In the genomic region with DNA sequence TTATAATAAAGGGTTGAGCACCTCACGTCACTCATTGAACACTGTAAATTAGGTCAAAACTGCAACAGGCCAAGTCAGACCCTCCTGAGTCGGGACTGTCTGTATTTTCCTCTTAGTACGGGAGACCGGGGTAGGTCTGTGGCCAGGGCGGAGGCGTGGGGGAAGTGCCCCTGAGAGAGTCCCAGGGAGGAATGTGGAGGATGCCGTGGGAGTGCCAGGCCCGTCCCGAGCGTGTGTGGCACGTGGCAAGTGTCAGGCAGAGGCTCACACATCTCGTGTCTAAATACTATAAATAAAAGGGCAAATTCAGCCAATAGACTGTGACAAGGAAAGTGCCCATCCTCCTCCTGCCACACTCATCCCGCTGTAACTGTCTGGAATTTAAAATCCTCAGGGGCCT, we compare ENCODE assay signal across 28 cellular contexts.
"Had no signal": no experiment of that assay in that cellular context is flagged by ENCODE, and none has a peak within 500 bp of the region (broad histone marks: within the 10 kb centered on the region; RNA-seq: fewer than 3 reads in every experiment).

No MANE protein-coding gene starts in this region.

- ATAC-seq: esophagus mucosa; naive thymus-derived CD8-positive, alpha-beta T cell; pancreas; sciatic nerve; stimulated activated memory B cell treated with anti-CD40 and anti-IgM and Interleukin-4, amounts not matched to agents 10 μg/mL and 1 μg/mL and 100 μg/mL, for 72 hours; stimulated activated naive CD8-positive, alpha-beta T cell treated with anti-CD3 and anti-CD28 coated beads, Interleukin-15, Interleukin-2, amounts not matched to agents 100 U/mL and 50 U/mL, for 24 hours had no signal

- H3K36me3 Mint-ChIP-seq: naive thymus-derived CD8-positive, alpha-beta T cell; stimulated activated memory B cell treated with anti-CD40 and anti-IgM and Interleukin-4, amounts not matched to agents 10 μg/mL and 1 μg/mL and 100 μg/mL, for 72 hours; type B pancreatic cell had no signal

- H3K4me1 ChIP-seq: colonic mucosa, testis, uterus had no signal

- H3K27ac ChIP-seq: colonic mucosa, epithelial cell of prostate, gastrocnemius medialis, pancreas, testis, tibial artery, uterus had no signal

- DNase-seq: central memory CD4-positive, alpha-beta T cell; colonic mucosa; effector CD8-positive, alpha-beta T cell; foreskin fibroblast; gastrocnemius medialis; kidney; mesenchymal stem cell; midbrain; naive thymus-derived CD8-positive, alpha-beta T cell; nephron progenitor cell; occipital lobe; pancreas; stimulated activated CD4-positive, alpha-beta T cell treated with anti-CD3 and anti-CD28 coated beads, Interleukin-2, amount 100 ng/mL, for 24 hours; stimulated activated CD4-positive, alpha-beta T cell treated with anti-CD3 and anti-CD28 coated beads, Interleukin-4, amount 100 ng/mL, for 24 hours; stimulated activated naive CD8-positive, alpha-beta T cell treated with anti-CD3 and anti-CD28 coated beads, Interleukin-15, Interleukin-2, amounts not matched to agents 100 U/mL and 50 U/mL, for 24 hours; substantia nigra; uterus had no signal

- H3K27me3 Mint-ChIP-seq: type B pancreatic cell had no signal

- H3K9me3 ChIP-seq: colonic mucosa, gastrocnemius medialis, pancreas, testis, uterus had no signal

- H3K27ac Mint-ChIP-seq: dendritic cell treated with granulocyte-macrophage colony-stimulating factor and Interleukin-4, amounts not matched to agents 40 ng/mL and 50 ng/mL, for 4 days; progenitor cell of endocrine pancreas; stimulated activated memory B cell treated with anti-CD40 and anti-IgM and Interleukin-4, amounts not matched to agents 10 μg/mL and 1 μg/mL and 100 μg/mL, for 72 hours; type B pancreatic cell had no signal

- H3K4me3 ChIP-seq: colonic mucosa, gastrocnemius medialis, lung, pancreas, testis, tibial artery, uterus had no signal

- H3K36me3 ChIP-seq: colonic mucosa, gastrocnemius medialis, pancreas, tibial artery, uterus had no signal

- H3K9me3 Mint-ChIP-seq: endodermal cell, type B pancreatic cell had no signal

- H3K27me3 ChIP-seq: colonic mucosa, gastrocnemius medialis, pancreas, testis, uterus had no signal

- H3K4me3 Mint-ChIP-seq: dendritic cell treated with granulocyte-macrophage colony-stimulating factor and Interleukin-4, amounts not matched to agents 40 ng/mL and 50 ng/mL, for 4 days; endodermal cell; naive thymus-derived CD8-positive, alpha-beta T cell; nephron progenitor cell; stimulated activated memory B cell treated with anti-CD40 and anti-IgM and Interleukin-4, amounts not matched to agents 10 μg/mL and 1 μg/mL and 100 μg/mL, for 72 hours; type B pancreatic cell had no signal
